Comparison of ENCODE assay signal across 8 cellular contexts in the genomic region with DNA sequence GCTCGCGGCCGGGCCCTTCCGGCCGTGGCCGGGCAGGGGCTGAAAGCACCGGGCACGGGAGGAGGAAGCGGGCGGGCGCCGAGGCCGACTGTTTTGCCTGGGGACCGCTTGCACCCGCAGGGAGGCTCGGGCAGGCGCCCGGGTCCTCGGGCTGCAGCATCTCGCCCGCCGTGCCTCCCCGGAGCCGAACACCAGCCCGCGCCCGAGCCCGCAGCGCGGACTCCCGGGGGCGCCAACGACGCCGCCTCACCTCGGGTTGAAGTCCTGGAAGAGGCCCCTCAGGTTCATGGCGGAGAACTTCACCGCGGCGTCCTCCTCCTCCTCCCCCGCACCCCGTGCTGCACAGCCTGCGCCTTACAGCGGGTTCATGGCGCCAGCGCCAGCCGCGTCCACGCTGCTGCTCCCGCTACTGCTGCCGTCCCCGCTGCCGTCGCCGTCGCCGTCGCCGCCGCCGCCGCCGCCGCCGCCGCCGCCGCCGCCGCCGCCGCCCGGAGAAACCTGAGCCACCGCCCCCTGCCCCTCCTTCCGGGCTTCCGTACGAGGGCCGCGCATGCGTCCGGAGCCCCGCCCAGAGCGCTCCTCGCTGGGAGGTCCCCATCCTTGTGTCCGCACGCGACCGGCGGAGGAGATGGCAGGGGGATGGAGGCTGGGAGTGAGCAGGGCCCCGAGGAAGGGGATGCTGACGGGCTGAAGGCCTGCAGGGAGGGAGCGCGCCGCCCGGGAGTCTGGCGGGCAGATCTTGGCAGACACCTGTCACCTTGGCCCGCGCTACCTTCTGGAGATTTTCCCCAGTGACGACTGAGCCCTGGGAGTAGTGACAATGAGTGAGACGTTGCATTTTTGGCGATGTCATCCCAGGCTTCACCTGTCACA. TPM values are rescaled to one million over a fixed set of nuclear protein-coding genes. Genes with fewer than 3 reads are reported as not detected.
DNase-seq lines count a peak whose midpoint lies in the region; ATAC-seq and TF ChIP-seq lines count a peak whose summit lies in the region.

A gene (minus strand): TSS at position 500 of the 873 bp plus-strand sequence. CDS start 212 bp downstream, at position 288.

- TF ChIP-seq CTCF in chondrocyte (IDR thresholded peaks at IDR 0.05): no peak

- peaks cover 3% of the 10 kb centered on the region for H3K27me3 Mint-ChIP-seq in chondrocyte (ENCODE audit: low read depth)

- peak within 1 kb of the TSS; percentile 85 for H3K4me3 Mint-ChIP-seq in chondrocyte (ENCODE audit: unreplicated experiment)

- peak; percentile 90 for ATAC-seq in HG03064 (IDR thresholded peaks at IDR 0.05; ENCODE audit: low read depth, unreplicated experiment)

- H3K9me3 Mint-ChIP-seq in chondrocyte (ENCODE audit: low read depth): peaks cover 12% of the 10 kb centered on the region

- peak within 1 kb of the TSS; percentile 93 for H3K27ac Mint-ChIP-seq in chondrocyte (ENCODE audit: unreplicated experiment)

- H3K36me3 Mint-ChIP-seq in chondrocyte (ENCODE audit: low read depth): no peaks in the 10 kb centered on the region

- peak; percentile 42 to 72 for DNase-seq in SHP77 (lab: John Stamatoyannopoulos, UW)
- no peak for DNase-seq in SHP77 treated with DMSO at 0.1 percent for 48 hours (lab: John Stamatoyannopoulos, UW)
- DNase-seq in NCI-H2171 (lab: John Stamatoyannopoulos, UW): peak; percentile 49
- DNase-seq in activated CD4-positive, alpha-beta T cell treated with anti-CD3 and anti-CD28 coated beads for 1 hour: peak; percentile 50
- peak; percentile 89 for DNase-seq in chondrocyte (ENCODE audit: low spot score)
- peak; percentile 88 for DNase-seq in left kidney (ENCODE audit: low read depth, low spot score)
- peak; percentile 77 to 80 for DNase-seq in stimulated activated CD4-positive, alpha-beta T cell treated with anti-CD3 and anti-CD28 coated beads, Interleukin-2, amount 100 ng/mL, for 24 hours

- H3K4me1 Mint-ChIP-seq in chondrocyte (ENCODE audit: low read depth): peaks cover 16% of the 10 kb centered on the region

RNA-seq across cellular contexts. Expression of the gene that starts here (rescaled TPM):
- 21.7 to 30.2 TPM (median 21.9 TPM) in 3 replicates for total RNA-seq in chondrocyte
